In genomic region chr6:164069352-164070022, GRCh38 we compare ENCODE assay signal across 14 cellular contexts.
DNase-seq lines count a peak whose midpoint lies in the region; ATAC-seq, FAIRE-seq and TF ChIP-seq lines count a peak whose summit lies in the region.
"Had no signal": no experiment of that assay in that cellular context is flagged by ENCODE, and none has a peak within 500 bp of the region (broad histone marks: within the 10 kb centered on the region; RNA-seq: fewer than 3 reads in every experiment).

No MANE protein-coding gene starts in this region.

- no peak overlapping the region for H3K4me2 ChIP-seq in mammary epithelial cell (ENCODE audit: insufficient read depth, low read depth, low read length)

- no peaks in the 10 kb centered on the region for H3K36me3 ChIP-seq in mammary epithelial cell (ENCODE audit: insufficient read depth, low read length)

- no peaks in the 10 kb centered on the region for H4K20me1 ChIP-seq in mammary epithelial cell (ENCODE audit: insufficient read depth, low read length)

- no peak for TF ChIP-seq CTCF in MCF 10A (IDR thresholded peaks at IDR 0.05; ENCODE audit: unreplicated experiment)
- no peak for TF ChIP-seq CTCF in mammary epithelial cell (conservative IDR thresholded peaks at IDR 0.05 in 1 of 2, IDR thresholded peaks at IDR 0.05 in 1 of 2; ENCODE audit: extremely low read depth in 1 of 2, insufficient read depth in 1 of 2, low read depth in 1 of 2, low read length in 2 of 2)
- TF ChIP-seq CTCF in neural crest cell (conservative IDR thresholded peaks at IDR 0.05), result no peak

- peaks cover 11% of the 10 kb centered on the region for H3K9me3 ChIP-seq in mammary epithelial cell (replicated peaks; ENCODE audit: insufficient read depth, low read length)

- no peak overlapping the region for H2AFZ ChIP-seq in mammary epithelial cell (ENCODE audit: low read depth, low read length)

- POLR2A ChIA-PET in MCF 10A (lab: Yijun Ruan, JAX), result no interaction called here

- H3K27me3 Mint-ChIP-seq in MCF 10A (ENCODE audit: insufficient read depth, unreplicated experiment), result no peaks in the 10 kb centered on the region
- no peaks in the 10 kb centered on the region for H3K27me3 Mint-ChIP-seq in neural crest cell (ENCODE audit: low read depth)

- dilution Hi-C loops in mammary epithelial cell (cut with HindIII; ENCODE audit: low sequenced_read_pairs), result no loop called here

- 41% methylated on average over 11 of the region's 11 CpGs for WGBS in mammary epithelial cell (ENCODE audit: low coverage, missing lambda C conversion rate)

- H3K27ac Mint-ChIP-seq in MCF 10A (ENCODE audit: low read depth, unreplicated experiment), result no peak overlapping the region
- H3K27ac Mint-ChIP-seq in neural crest cell (ENCODE audit: unreplicated experiment), result peak overlapping the region; percentile 97

- H3K36me3 Mint-ChIP-seq in MCF 10A (ENCODE audit: insufficient read depth, unreplicated experiment) (no peaks in the 10 kb centered on the region), neural crest cell (ENCODE audit: low read depth) (peaks cover 3% of the 10 kb centered on the region)

- no peaks in the 10 kb centered on the region for H3K4me1 ChIP-seq in mammary epithelial cell (ENCODE audit: insufficient read depth, low read length)

- in situ Hi-C loops in mammary epithelial cell (cut with MboI; ENCODE audit: low sequenced_read_pairs in 2 of 2), result no loop called here

- intact Hi-C loops in MCF 10A (cut with micrococcal nuclease) (no loop called here), mammary epithelial cell (cut with micrococcal nuclease) (no loop called here), Right ventricle myocardium inferior (cut with DNase I) (no loop called here)

- H3K4me3 ChIP-seq in mammary epithelial cell (replicated peaks in 1 of 3; ENCODE audit: insufficient read depth in 1 of 3, low read depth in 2 of 3, low read length in 3 of 3), result no peak overlapping the region

- ATAC-seq in Right ventricle myocardium inferior (peak; percentile 75), GM18498 (IDR thresholded peaks at IDR 0.05; ENCODE audit: unreplicated experiment) (no peak), HG03280 (IDR thresholded peaks at IDR 0.05; ENCODE audit: unreplicated experiment) (no peak)

- DNase-seq in MCF 10A (ENCODE audit: unreplicated experiment) (peak; percentile 2), mammary epithelial cell (no peak), Right ventricle myocardium inferior (ENCODE audit: missing footprints) (peak; percentile 74), neural crest cell (ENCODE audit: low read depth, low spot score) (peak; percentile 44), frontal cortex (ENCODE audit: low spot score in 2 of 2) (no peak), GM03348 (ENCODE audit: low spot score) (no peak)
- DNase-seq: activated CD4-positive, alpha-beta T cell treated with anti-CD3 and anti-CD28 coated beads for 4 hours; activated effector memory CD4-positive, alpha-beta T cell treated with anti-CD3 and anti-CD28 coated beads, Interleukin-2, amount 50 U/mL, for 16 hours; DMS79; foreskin fibroblast; NCI-H1092 had no signal

- no peaks in the 10 kb centered on the region for H3K27me3 ChIP-seq in mammary epithelial cell (ENCODE audit: insufficient read depth, low read length)

- H3K9me3 Mint-ChIP-seq in MCF 10A (ENCODE audit: unreplicated experiment), result peaks cover 10% of the 10 kb centered on the region
- peaks cover 18% of the 10 kb centered on the region for H3K9me3 Mint-ChIP-seq in neural crest cell

- peaks cover 6% of the 10 kb centered on the region for H3K4me1 Mint-ChIP-seq in MCF 10A (ENCODE audit: insufficient read depth, unreplicated experiment)
- H3K4me1 Mint-ChIP-seq in neural crest cell, result peaks cover 46% of the 10 kb centered on the region

- no peak for FAIRE-seq in frontal cortex (lab: Jason Lieb, UNC)
- FAIRE-seq: GM18507 had no signal

- CTCF ChIA-PET in MCF 10A (lab: Yijun Ruan, JAX), result no interaction called here
- CTCF ChIA-PET in mammary epithelial cell (lab: Charles Lee; ENCODE audit: low non-redundant PET), result no interaction called here

- no peak overlapping the region for H3K9ac ChIP-seq in mammary epithelial cell (ENCODE audit: insufficient read depth, low read length)

- BruUV-seq in MCF 10A (replicated peaks; lab: Mats Ljungman, UMichigan) (no TSS peak), mammary epithelial cell (replicated peaks; lab: Mats Ljungman, UMichigan) (no TSS peak)

- no peaks in the 10 kb centered on the region for H3K79me2 ChIP-seq in mammary epithelial cell (ENCODE audit: insufficient read depth, low read length)

- H3K4me3 Mint-ChIP-seq in MCF 10A (ENCODE audit: unreplicated experiment) (no peak overlapping the region), neural crest cell (peak overlapping the region; percentile 35)

- no peak overlapping the region for H3K27ac ChIP-seq in mammary epithelial cell (ENCODE audit: insufficient read depth, low read depth, low read length)

Comparison
In these comparisons a context has a peak if more than half of its experiments do, and no peak if none do; other contexts are left out.
1. DNase-seq: peak in MCF 10A (single experiment), Right ventricle myocardium inferior (single experiment) and neural crest cell (single experiment); none in mammary epithelial cell (single experiment), frontal cortex (0 of 2) and GM03348 (single experiment).